In the genomic region with DNA sequence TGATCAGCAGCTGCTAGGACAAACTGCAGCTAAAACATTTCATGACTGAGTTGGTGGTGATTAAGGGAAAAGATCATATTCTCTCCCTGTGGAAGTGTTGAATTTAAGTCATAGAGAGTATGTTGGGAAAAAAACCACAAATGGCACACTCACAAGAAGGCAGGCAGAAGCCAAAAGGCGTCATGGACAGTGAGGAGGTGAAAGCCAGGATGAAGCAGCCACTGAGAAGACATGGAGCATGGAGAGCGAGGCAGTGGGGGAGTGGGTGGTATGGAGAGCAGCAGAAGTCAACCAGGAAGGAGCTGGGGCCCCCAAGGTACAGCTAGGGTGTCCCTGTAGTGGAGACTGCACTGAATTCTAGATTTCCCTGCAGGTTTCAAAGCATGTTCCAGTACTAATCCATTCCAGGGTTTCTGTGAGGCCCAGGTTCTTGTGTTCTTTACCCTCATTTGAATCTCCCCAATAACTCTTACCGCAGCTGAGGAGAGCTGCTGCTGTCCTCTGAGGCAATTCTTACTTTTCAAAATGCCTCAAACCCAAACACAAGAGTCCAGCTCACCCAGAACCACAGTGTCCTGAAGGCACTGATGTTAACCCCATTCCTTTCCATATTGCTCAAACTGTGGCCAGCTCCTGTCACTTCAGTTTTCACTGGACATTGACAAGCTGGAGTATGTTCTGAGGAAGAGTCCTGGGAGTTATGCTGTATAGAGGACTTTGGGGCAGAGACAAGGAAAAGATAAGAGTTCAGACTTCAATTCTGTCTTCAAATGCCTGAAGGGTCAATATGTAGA, we compare ENCODE assay signal across 1 cellular context.
TF ChIP-seq lines count a peak whose summit lies in the region.

No MANE protein-coding gene starts in this region.

TF ChIP-seq in SK-N-SH, 30 proteins besides CTCF, POLR2A, EP300 and RAD21 (continued from another document):
- TF ChIP-seq, protein P1, sequence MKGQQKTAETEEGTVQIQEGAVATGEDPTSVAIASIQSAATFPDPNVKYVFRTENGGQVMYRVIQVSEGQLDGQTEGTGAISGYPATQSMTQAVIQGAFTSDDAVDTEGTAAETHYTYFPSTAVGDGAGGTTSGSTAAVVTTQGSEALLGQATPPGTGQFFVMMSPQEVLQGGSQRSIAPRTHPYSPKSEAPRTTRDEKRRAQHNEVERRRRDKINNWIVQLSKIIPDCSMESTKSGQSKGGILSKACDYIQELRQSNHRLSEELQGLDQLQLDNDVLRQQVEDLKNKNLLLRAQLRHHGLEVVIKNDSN (IDR thresholded peaks at IDR 0.05; ENCODE audit: borderline replicate concordance, low read depth), result no peak
- TF ChIP-seq, protein P2, sequence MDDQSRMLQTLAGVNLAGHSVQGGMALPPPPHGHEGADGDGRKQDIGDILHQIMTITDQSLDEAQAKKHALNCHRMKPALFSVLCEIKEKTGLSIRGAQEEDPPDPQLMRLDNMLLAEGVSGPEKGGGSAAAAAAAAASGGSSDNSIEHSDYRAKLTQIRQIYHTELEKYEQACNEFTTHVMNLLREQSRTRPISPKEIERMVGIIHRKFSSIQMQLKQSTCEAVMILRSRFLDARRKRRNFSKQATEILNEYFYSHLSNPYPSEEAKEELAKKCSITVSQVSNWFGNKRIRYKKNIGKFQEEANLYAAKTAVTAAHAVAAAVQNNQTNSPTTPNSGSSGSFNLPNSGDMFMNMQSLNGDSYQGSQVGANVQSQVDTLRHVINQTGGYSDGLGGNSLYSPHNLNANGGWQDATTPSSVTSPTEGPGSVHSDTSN (IDR thresholded peaks at IDR 0.05), result no peak
- TF ChIP-seq ELF1 (IDR thresholded peaks at IDR 0.05), result no peak
- TF ChIP-seq TEAD4 (IDR thresholded peaks at IDR 0.05; ENCODE audit: borderline replicate concordance, insufficient read depth), result no peak
- no peak for TF ChIP-seq TAF1 (IDR thresholded peaks at IDR 0.05; ENCODE audit: borderline replicate concordance, low read depth, low read length)
- TF ChIP-seq, protein P3, sequence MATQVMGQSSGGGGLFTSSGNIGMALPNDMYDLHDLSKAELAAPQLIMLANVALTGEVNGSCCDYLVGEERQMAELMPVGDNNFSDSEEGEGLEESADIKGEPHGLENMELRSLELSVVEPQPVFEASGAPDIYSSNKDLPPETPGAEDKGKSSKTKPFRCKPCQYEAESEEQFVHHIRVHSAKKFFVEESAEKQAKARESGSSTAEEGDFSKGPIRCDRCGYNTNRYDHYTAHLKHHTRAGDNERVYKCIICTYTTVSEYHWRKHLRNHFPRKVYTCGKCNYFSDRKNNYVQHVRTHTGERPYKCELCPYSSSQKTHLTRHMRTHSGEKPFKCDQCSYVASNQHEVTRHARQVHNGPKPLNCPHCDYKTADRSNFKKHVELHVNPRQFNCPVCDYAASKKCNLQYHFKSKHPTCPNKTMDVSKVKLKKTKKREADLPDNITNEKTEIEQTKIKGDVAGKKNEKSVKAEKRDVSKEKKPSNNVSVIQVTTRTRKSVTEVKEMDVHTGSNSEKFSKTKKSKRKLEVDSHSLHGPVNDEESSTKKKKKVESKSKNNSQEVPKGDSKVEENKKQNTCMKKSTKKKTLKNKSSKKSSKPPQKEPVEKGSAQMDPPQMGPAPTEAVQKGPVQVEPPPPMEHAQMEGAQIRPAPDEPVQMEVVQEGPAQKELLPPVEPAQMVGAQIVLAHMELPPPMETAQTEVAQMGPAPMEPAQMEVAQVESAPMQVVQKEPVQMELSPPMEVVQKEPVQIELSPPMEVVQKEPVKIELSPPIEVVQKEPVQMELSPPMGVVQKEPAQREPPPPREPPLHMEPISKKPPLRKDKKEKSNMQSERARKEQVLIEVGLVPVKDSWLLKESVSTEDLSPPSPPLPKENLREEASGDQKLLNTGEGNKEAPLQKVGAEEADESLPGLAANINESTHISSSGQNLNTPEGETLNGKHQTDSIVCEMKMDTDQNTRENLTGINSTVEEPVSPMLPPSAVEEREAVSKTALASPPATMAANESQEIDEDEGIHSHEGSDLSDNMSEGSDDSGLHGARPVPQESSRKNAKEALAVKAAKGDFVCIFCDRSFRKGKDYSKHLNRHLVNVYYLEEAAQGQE (IDR thresholded peaks at IDR 0.05; ENCODE audit: low read depth, low read length), result no peak
